Comparison of ENCODE assay signal across 25 cellular contexts in the genomic region with DNA sequence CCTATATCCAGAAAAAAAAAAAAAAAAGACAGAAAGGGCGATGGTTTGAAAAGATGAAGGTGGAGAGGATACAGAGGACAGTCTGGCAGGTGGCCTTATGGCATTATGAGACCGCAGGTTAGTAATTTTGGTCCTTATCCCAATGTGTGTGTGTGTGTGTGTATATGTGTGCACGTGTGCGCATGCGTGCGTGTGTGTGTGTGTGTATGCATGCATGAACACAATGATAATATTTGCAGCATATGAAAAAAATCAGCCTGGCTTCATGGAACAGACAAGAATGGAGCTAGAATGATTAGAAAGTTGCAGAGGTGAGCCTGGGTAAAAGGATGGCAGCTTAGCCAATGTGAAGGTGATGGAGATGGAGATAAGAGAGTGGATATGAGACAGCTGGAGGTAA.
DNase-seq lines count a peak whose midpoint lies in the region; ATAC-seq, FAIRE-seq and TF ChIP-seq lines count a peak whose summit lies in the region.
"Had no signal": no experiment of that assay in that cellular context is flagged by ENCODE, and none has a peak within 500 bp of the region (broad histone marks: within the 10 kb centered on the region; RNA-seq: fewer than 3 reads in every experiment).

No MANE protein-coding gene starts in this region.

- FAIRE-seq in K562 (lab: Jason Lieb, UNC): no peak
- FAIRE-seq: A204.1, G401.6, GM12878, GM12892, GM18507 had no signal

- no peak overlapping the region for H3K4me3 Mint-ChIP-seq in nephron progenitor cell
- H3K4me3 Mint-ChIP-seq: CD14-positive monocyte; CD4-positive, alpha-beta memory T cell; CD4-positive, CD25-positive, alpha-beta regulatory T cell; CD8-positive, alpha-beta memory T cell had no signal

- POLR2A ChIA-PET in K562 (lab: Yijun Ruan, JAX): interaction anchor here (0.7 kb wide), 1 partner anchor 10 kb away, joined by 4 read pairs; no protein-coding TSS in a partner anchor

- CTCF ChIA-PET in K562 (lab: Yijun Ruan, JAX; ENCODE audit: low intra/inter-chr PET ratio): no interaction called here

- H3K79me2 ChIP-seq in K562 (ENCODE audit: control insufficient read depth, insufficient read depth, low read length): no peaks in the 10 kb centered on the region

- peaks cover 11% of the 10 kb centered on the region for H3K9me3 Mint-ChIP-seq in nephron progenitor cell
- H3K9me3 Mint-ChIP-seq: CD8-positive, alpha-beta memory T cell had no signal

- in situ Hi-C loops in K562 (cut with MboI): no loop called here

- H3K36me3 ChIP-seq in K562 (ENCODE audit: control insufficient read depth, insufficient read depth, low read length): no peaks in the 10 kb centered on the region
- H3K36me3 ChIP-seq: BE2C, BLaER1 had no signal

- TF ChIP-seq POLR2A in K562 (conservative IDR thresholded peaks at IDR 0.05): no peak

- H3K4me3 ChIP-seq in K562: no peak overlapping the region
- H3K4me3 ChIP-seq: BLaER1, GM12878 had no signal

- no TSS peak for BruUV-seq in K562 (replicated peaks; lab: Mats Ljungman, UMichigan)

- H3K27ac Mint-ChIP-seq in nephron progenitor cell: peak overlapping the region; percentile 0
- H3K27ac Mint-ChIP-seq: CD4-positive, alpha-beta memory T cell; CD8-positive, alpha-beta memory T cell had no signal

- no peak overlapping the region for H3K9ac ChIP-seq in K562 (ENCODE audit: insufficient read depth in 1 of 2, low read depth in 2 of 2, low read length in 2 of 2)
- H3K9ac ChIP-seq: BLaER1 had no signal

- H3K4me2 ChIP-seq in K562 (ENCODE audit: insufficient read depth, low read length): no peak overlapping the region
- H3K4me2 ChIP-seq: BLaER1 had no signal

- no peaks in the 10 kb centered on the region for H3K4me1 ChIP-seq in K562 (replicated peaks in 1 of 2; ENCODE audit: control insufficient read depth in 2 of 2, insufficient read depth in 2 of 2, low read length in 2 of 2)
- H3K4me1 ChIP-seq: BE2C had no signal

- DNase-seq in K562 (ENCODE audit: extremely low read depth in 1 of 4, low spot score in 3 of 4): no peak
- no peak for DNase-seq in nephron progenitor cell
- DNase-seq in cerebellar cortex (ENCODE audit: low spot score): no peak
- no peak for DNase-seq in DMS53 treated with DMSO at 0.1 percent for 48 hours (lab: John Stamatoyannopoulos, UW; ENCODE audit: unreplicated experiment)
- DNase-seq in NCI-H2081 treated with DMSO at 0.1 percent for 48 hours (lab: John Stamatoyannopoulos, UW): no peak
- DNase-seq: 8988T; ACHN; BE2C; C1 segment of cervical spinal cord; CD4-positive, alpha-beta memory T cell; CD4-positive, CD25-positive, alpha-beta regulatory T cell; CD8-positive, alpha-beta memory T cell; COR-L47; DMS 273 treated with DMSO at 0.1 percent for 48 hours; DMS153; DMS53; DMS79 treated with DMSO at 0.1 percent for 48 hours; GF-D8 had no signal

- H3K27ac ChIP-seq in K562 (ENCODE audit: extremely low read depth, low read depth, low read length): no peak overlapping the region
- H3K27ac ChIP-seq: BLaER1 had no signal

- intact Hi-C loops in K562 (cut with micrococcal nuclease): no loop called here

- peaks cover 15 to 41% of the 10 kb centered on the region in 2 experiments for H3K27me3 ChIP-seq in K562 (ENCODE audit: control insufficient read depth in 2 of 2, insufficient read depth in 2 of 2, low read length in 2 of 2)
- H3K27me3 ChIP-seq: BE2C, BLaER1 had no signal

- H3K4me1 Mint-ChIP-seq in nephron progenitor cell: peaks cover 14% of the 10 kb centered on the region
- H3K4me1 Mint-ChIP-seq: CD14-positive monocyte; CD4-positive, alpha-beta memory T cell; CD4-positive, CD25-positive, alpha-beta regulatory T cell; CD8-positive, alpha-beta memory T cell had no signal

- H2AFZ ChIP-seq in K562 (ENCODE audit: low read depth, low read length): no peak overlapping the region

- H3K27me3 Mint-ChIP-seq in nephron progenitor cell (ENCODE audit: low read depth, poor library complexity): peaks cover 12% of the 10 kb centered on the region

- H3K36me3 Mint-ChIP-seq in nephron progenitor cell (ENCODE audit: low read depth): no peaks in the 10 kb centered on the region
- H3K36me3 Mint-ChIP-seq: CD14-positive monocyte; CD4-positive, alpha-beta memory T cell; CD4-positive, CD25-positive, alpha-beta regulatory T cell had no signal

- no peaks in the 10 kb centered on the region for H3K9me3 ChIP-seq in K562 (replicated peaks; ENCODE audit: control insufficient read depth, insufficient read depth, low read depth, low read length)
- H3K9me3 ChIP-seq: BE2C had no signal

- TF ChIP-seq CTCF in K562 (IDR thresholded peaks at IDR 0.05 in 2 of 3, conservative IDR thresholded peaks at IDR 0.05 in 1 of 3; ENCODE audit: insufficient read depth in 2 of 3, low read depth in 1 of 3, low read length in 3 of 3) (no peak), nephron progenitor cell (IDR thresholded peaks at IDR 0.05) (no peak)

- no peak for TF ChIP-seq RAD21 in K562 (CRISPR knock-in tag; conservative IDR thresholded peaks at IDR 0.05 in 1 of 2, IDR thresholded peaks at IDR 0.05 in 1 of 2)

- WGBS in K562 (ENCODE audit: insufficient coverage, low coverage, missing lambda C conversion rate): 20% methylated on average over 5 of the region's 6 CpGs

- H4K20me1 ChIP-seq in K562 (replicated peaks; ENCODE audit: control insufficient read depth, insufficient read depth, low read length): no peaks in the 10 kb centered on the region
- H4K20me1 ChIP-seq: BLaER1 had no signal

- no peak for ATAC-seq in K562
- ATAC-seq: GM12878 had no signal

- no peaks in the 10 kb centered on the region for H3K9me1 ChIP-seq in K562 (ENCODE audit: control insufficient read depth, insufficient read depth, low read length)

- TF ChIP-seq EP300 in K562 (IDR thresholded peaks at IDR 0.05; ENCODE audit: low read length): no peak

TF ChIP-seq in K562, 482 proteins besides CTCF, POLR2A, EP300 and RAD21:
- TF ChIP-seq PBX2 (CRISPR knock-in tag; IDR thresholded peaks at IDR 0.05; ENCODE audit: low read depth): no peak
- TF ChIP-seq PBX2 (tag; conservative IDR thresholded peaks at IDR 0.05; ENCODE audit: low read depth): no peak
- no peak for TF ChIP-seq EZH2 (IDR thresholded peaks at IDR 0.05; ENCODE audit: borderline replicate concordance, low read depth, low read length)
- TF ChIP-seq LCOR (CRISPR knock-in tag; IDR thresholded peaks at IDR 0.05): no peak
- TF ChIP-seq NRF1 (conservative IDR thresholded peaks at IDR 0.05 in 1 of 2, IDR thresholded peaks at IDR 0.05 in 1 of 2): peak; percentile 74 to 81
- no peak for TF ChIP-seq ZNF140 (CRISPR knock-in tag; IDR thresholded peaks at IDR 0.05)
- TF ChIP-seq MTA3 (IDR thresholded peaks at IDR 0.05; ENCODE audit: borderline replicate concordance): no peak
- TF ChIP-seq MAFG (tag; conservative IDR thresholded peaks at IDR 0.05): no peak
- no peak for TF ChIP-seq STAT5B (CRISPR knock-in tag; IDR thresholded peaks at IDR 0.05)
- TF ChIP-seq ZBTB1 (CRISPR knock-in tag; IDR thresholded peaks at IDR 0.05; ENCODE audit: borderline replicate concordance, low read depth): no peak
- 0 out of 4 replicates have a peak, but pooled peaks of 1 of the 2 experiments have one; percentile 11 for TF ChIP-seq KDM1A (IDR thresholded peaks at IDR 0.05)
